ENCODE assay signal across 8 cellular contexts in the genomic region with DNA sequence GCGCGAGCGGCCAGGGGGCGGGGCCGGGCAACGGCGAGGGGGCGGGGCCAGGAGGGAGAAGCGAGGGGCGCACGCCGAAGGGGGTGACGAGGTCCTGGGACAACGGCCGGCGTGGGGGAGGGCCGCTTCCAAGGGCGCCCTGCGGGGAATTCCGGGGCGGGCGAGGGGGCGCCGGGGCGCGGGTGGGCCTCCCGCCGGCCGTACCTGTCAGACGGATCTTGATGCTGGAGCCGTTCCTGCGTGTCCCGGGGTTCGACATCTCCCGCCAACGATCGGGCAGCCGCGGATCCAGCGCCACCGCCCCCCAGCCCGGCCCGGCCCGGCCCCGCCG. TPM values are rescaled to one million over a fixed set of nuclear protein-coding genes. Genes with fewer than 3 reads are reported as not detected.
A peak's percentile ranks its signal among the peaks of the same experiment; 100 is the strongest.
DNase-seq lines count a peak whose midpoint lies in the region; ATAC-seq and TF ChIP-seq lines count a peak whose summit lies in the region.

No MANE protein-coding gene starts in this region.

- no peaks in the 10 kb centered on the region for H3K9me3 Mint-ChIP-seq in activated CD4-positive, alpha-beta T cell treated with anti-CD3 and anti-CD28 coated beads, Interleukin-2, amount 10 ng/mL, durations not matched to agents 24 days and 14 days
- H3K9me3 Mint-ChIP-seq in activated naive CD8-positive, alpha-beta T cell treated with anti-CD3 and anti-CD28 coated beads, Interleukin-2, amount 50 U/mL, for 24 hours = no peaks in the 10 kb centered on the region

- TF ChIP-seq CTCF in lower leg skin (IDR thresholded peaks at IDR 0.05) (no peak), GM10266 (IDR thresholded peaks at IDR 0.05; ENCODE audit: control insufficient read depth, insufficient read depth, low read depth, missing control alignments) (no peak)

- H3K27ac ChIP-seq in aorta (ENCODE audit: low read depth in 1 of 2, low read length in 2 of 2) = peak overlapping the region; percentile 85 to 99

- no peak for DNase-seq in activated CD4-positive, alpha-beta T cell treated with anti-CD3 and anti-CD28 coated beads, Interleukin-2, amount 10 ng/mL, durations not matched to agents 24 days and 14 days
- DNase-seq in activated CD4-positive, alpha-beta T cell treated with anti-CD3 and anti-CD28 coated beads for 4 hours = no peak
- no peak for DNase-seq in activated naive CD8-positive, alpha-beta T cell treated with anti-CD3 and anti-CD28 coated beads, Interleukin-2, amount 50 U/mL, for 24 hours
- no peak for DNase-seq in lower leg skin (ENCODE audit: low spot score in 2 of 2)
- no peak for DNase-seq in aorta
- DNase-seq in UCSD-AML1 (lab: John Stamatoyannopoulos, UW; ENCODE audit: unreplicated experiment) = no peak
- DNase-seq in GM10266 (ENCODE audit: extremely low spot score) = no peak

- intact Hi-C loops in activated CD4-positive, alpha-beta T cell treated with anti-CD3 and anti-CD28 coated beads, Interleukin-2, amount 10 ng/mL, durations not matched to agents 24 days and 14 days (cut with micrococcal nuclease) = loop anchor here (1.0 to 5.0 kb wide), 6 partner anchors 40 to 939 kb away; a partner anchor contains a TSS
- intact Hi-C loops in lower leg skin (cut with DNase I; ENCODE audit: low total_unique reads) (no loop called here), aorta (cut with DNase I) (loop anchor here (5.0 kb wide), 4 partner anchors 36 to 169 kb away; no protein-coding TSS in a partner anchor)

- peak overlapping the region; percentile 87 for H3K4me3 Mint-ChIP-seq in activated CD4-positive, alpha-beta T cell treated with anti-CD3 and anti-CD28 coated beads, Interleukin-2, amount 10 ng/mL, durations not matched to agents 24 days and 14 days
- peak overlapping the region; percentile 87 for H3K4me3 Mint-ChIP-seq in activated naive CD8-positive, alpha-beta T cell treated with anti-CD3 and anti-CD28 coated beads, Interleukin-2, amount 50 U/mL, for 24 hours

- H3K27me3 Mint-ChIP-seq in activated CD4-positive, alpha-beta T cell treated with anti-CD3 and anti-CD28 coated beads, Interleukin-2, amount 10 ng/mL, durations not matched to agents 24 days and 14 days = peaks cover 4% of the 10 kb centered on the region
- H3K27me3 Mint-ChIP-seq in activated naive CD8-positive, alpha-beta T cell treated with anti-CD3 and anti-CD28 coated beads, Interleukin-2, amount 50 U/mL, for 24 hours = peaks cover 2% of the 10 kb centered on the region

- peak; percentile 23 for ATAC-seq in HG03025 (IDR thresholded peaks at IDR 0.05; ENCODE audit: low FRiP score, unreplicated experiment)
- peak; percentile 38 for ATAC-seq in activated naive CD8-positive, alpha-beta T cell treated with anti-CD3 and anti-CD28 coated beads, Interleukin-2, amount 50 U/mL, for 24 hours
- ATAC-seq in aorta (ENCODE audit: low FRiP score) = peak; percentile 0

- peaks cover 35% of the 10 kb centered on the region for H3K4me1 Mint-ChIP-seq in activated CD4-positive, alpha-beta T cell treated with anti-CD3 and anti-CD28 coated beads, Interleukin-2, amount 10 ng/mL, durations not matched to agents 24 days and 14 days
- H3K4me1 Mint-ChIP-seq in activated naive CD8-positive, alpha-beta T cell treated with anti-CD3 and anti-CD28 coated beads, Interleukin-2, amount 50 U/mL, for 24 hours = peaks cover 47% of the 10 kb centered on the region

- TF ChIP-seq POLR2A in lower leg skin (IDR thresholded peaks at IDR 0.05) = no peak

- 0 to 2% methylated on average over 3 to 37 of the region's 46 CpGs for WGBS in lower leg skin, 2 donors
- 1% methylated on average over 46 of the region's 46 CpGs; no CpG with 5 or more reads in 1 of the 2 donors for WGBS in aorta, 2 donors

- H3K4me3 ChIP-seq in lower leg skin (ENCODE audit: low read depth, poor library complexity, severe bottlenecking) (peak overlapping the region; percentile 95), aorta (ENCODE audit: low read length in 2 of 2) (peak overlapping the region; percentile 96 to 98)

- H3K27me3 ChIP-seq in aorta (ENCODE audit: control insufficient read depth in 1 of 2, insufficient read depth in 2 of 2, low read length in 1 of 2) = no peaks in the 10 kb centered on the region

- H3K27ac Mint-ChIP-seq in activated CD4-positive, alpha-beta T cell treated with anti-CD3 and anti-CD28 coated beads, Interleukin-2, amount 10 ng/mL, durations not matched to agents 24 days and 14 days = peak overlapping the region; percentile 84
- peak overlapping the region; percentile 56 for H3K27ac Mint-ChIP-seq in activated naive CD8-positive, alpha-beta T cell treated with anti-CD3 and anti-CD28 coated beads, Interleukin-2, amount 50 U/mL, for 24 hours

- H3K9me3 ChIP-seq in aorta (ENCODE audit: control insufficient read depth, low read length) = no peaks in the 10 kb centered on the region

- H3K36me3 Mint-ChIP-seq in activated CD4-positive, alpha-beta T cell treated with anti-CD3 and anti-CD28 coated beads, Interleukin-2, amount 10 ng/mL, durations not matched to agents 24 days and 14 days (ENCODE audit: low read depth) = peaks cover 2% of the 10 kb centered on the region
- peaks cover 4% of the 10 kb centered on the region for H3K36me3 Mint-ChIP-seq in activated naive CD8-positive, alpha-beta T cell treated with anti-CD3 and anti-CD28 coated beads, Interleukin-2, amount 50 U/mL, for 24 hours (ENCODE audit: low read depth)

- no peaks in the 10 kb centered on the region for H3K36me3 ChIP-seq in aorta (ENCODE audit: control insufficient read depth in 1 of 2, insufficient read depth in 2 of 2, low read length in 1 of 2)

- H3K4me1 ChIP-seq in aorta (ENCODE audit: control insufficient read depth in 1 of 2, insufficient read depth in 2 of 2, low read length in 2 of 2) = no peaks in the 10 kb centered on the region

RNA-seq across cellular contexts. Expression of a gene that starts 0.4 kb away (rescaled TPM):
- 12.5 and 13.1 TPM in 2 replicates for total RNA-seq in activated CD4-positive, alpha-beta T cell treated with anti-CD3 and anti-CD28 coated beads, Interleukin-2, amount 10 ng/mL, durations not matched to agents 24 days and 14 days
- 10 to 100 TPM; 26.8 to 44.7 (median 31.5) TPM for total RNA-seq in lower leg skin
- 10 to 100 TPM; 37.1 to 47.9 TPM for total RNA-seq in aorta
- polyA plus RNA-seq in aorta = 10 to 100 TPM in 1 of 2 donors, 1 to 10 TPM in 1; 8.1 to 23.9 TPM
